In genomic region chr19:664913-665443, GRCh38 we compare ENCODE assay signal across 8 cellular contexts. TPM values are rescaled to one million over a fixed set of nuclear protein-coding genes. Genes with fewer than 3 reads are reported as not detected.
DNase-seq lines count a peak whose midpoint lies in the region; ATAC-seq and TF ChIP-seq lines count a peak whose summit lies in the region.

No MANE protein-coding gene starts in this region.

- H3K4me3 Mint-ChIP-seq in activated naive CD8-positive, alpha-beta T cell treated with anti-CD3 and anti-CD28 coated beads, Interleukin-2, amount 50 U/mL, for 24 hours, result no peak overlapping the region

- H3K4me1 ChIP-seq in vagina, result peaks cover 42% of the 10 kb centered on the region

- peaks cover 29% of the 10 kb centered on the region for H3K4me1 Mint-ChIP-seq in activated naive CD8-positive, alpha-beta T cell treated with anti-CD3 and anti-CD28 coated beads, Interleukin-2, amount 50 U/mL, for 24 hours

- peaks cover 19% of the 10 kb centered on the region for H3F3A ChIP-seq in SU-DHL-6 (ENCODE audit: insufficient read depth)

- no peaks in the 10 kb centered on the region for H3K9me2 ChIP-seq in SU-DHL-6 (replicated peaks; ENCODE audit: insufficient read depth, low read length)

- peaks cover 2% of the 10 kb centered on the region; the same call in 1 of the 2 replicates for H4K20me1 ChIP-seq in SU-DHL-6 (ENCODE audit: low read depth, low read length)

- peaks cover 29% of the 10 kb centered on the region for H3K79me2 ChIP-seq in SU-DHL-6 (ENCODE audit: insufficient read depth, low read length)

- H3K9me3 Mint-ChIP-seq in activated naive CD8-positive, alpha-beta T cell treated with anti-CD3 and anti-CD28 coated beads, Interleukin-2, amount 50 U/mL, for 24 hours, result no peaks in the 10 kb centered on the region

- TF ChIP-seq CTCF in SU-DHL-6 (IDR thresholded peaks at IDR 0.05; ENCODE audit: insufficient read depth, low read length, poor library complexity, severe bottlenecking), result peak; percentile 74
- TF ChIP-seq CTCF in vagina (IDR thresholded peaks at IDR 0.05), result peak; percentile 96

- H3K27ac ChIP-seq in SU-DHL-6 (ENCODE audit: low read depth, low read length) (no peak overlapping the region), vagina (no peak overlapping the region)

- peaks cover 5% of the 10 kb centered on the region for H3K36me3 Mint-ChIP-seq in activated naive CD8-positive, alpha-beta T cell treated with anti-CD3 and anti-CD28 coated beads, Interleukin-2, amount 50 U/mL, for 24 hours (ENCODE audit: low read depth)

- intact Hi-C loops in left cardiac atrium (cut with DNase I), result loop anchor here (1.0 to 5.0 kb wide), 2 partner anchors 67 to 69 kb away; no protein-coding TSS in a partner anchor
- intact Hi-C loops in vagina (cut with DNase I), result loop anchor here (5.0 kb wide), 1 partner anchor 67 kb away; no protein-coding TSS in a partner anchor

- H3K27ac Mint-ChIP-seq in activated naive CD8-positive, alpha-beta T cell treated with anti-CD3 and anti-CD28 coated beads, Interleukin-2, amount 50 U/mL, for 24 hours, result peak overlapping the region; percentile 52

- ATAC-seq in activated naive CD8-positive, alpha-beta T cell treated with anti-CD3 and anti-CD28 coated beads, Interleukin-2, amount 50 U/mL, for 24 hours, result no peak
- ATAC-seq in left cardiac atrium (peak; percentile 16 to 41), HG02981 (IDR thresholded peaks at IDR 0.05; ENCODE audit: unreplicated experiment) (no peak)

- peaks cover 6% of the 10 kb centered on the region for H3K27me3 Mint-ChIP-seq in activated naive CD8-positive, alpha-beta T cell treated with anti-CD3 and anti-CD28 coated beads, Interleukin-2, amount 50 U/mL, for 24 hours

- no peak overlapping the region for H3K9ac ChIP-seq in SU-DHL-6 (ENCODE audit: low read length)

- no peak overlapping the region for H3K4me3 ChIP-seq in SU-DHL-6 (ENCODE audit: insufficient read depth, low read length, poor library complexity, severe bottlenecking)
- H3K4me3 ChIP-seq in vagina, result peak overlapping the region in 1 of 2 donors; percentile 35

- H2AFZ ChIP-seq in SU-DHL-6 (ENCODE audit: low read depth, low read length, severe bottlenecking), result no peak overlapping the region

- in situ Hi-C loops in G401 (cut with HindIII; ENCODE audit: low sequenced_read_pairs), result no loop called here

- H3K4me2 ChIP-seq in SU-DHL-6 (ENCODE audit: low read depth, low read length, poor library complexity, severe bottlenecking), result no peak overlapping the region

- H3K36me3 ChIP-seq in SU-DHL-6 (ENCODE audit: low read length) (no peaks in the 10 kb centered on the region), vagina (no peaks in the 10 kb centered on the region)

- no peaks in the 10 kb centered on the region for H3K9me3 ChIP-seq in SU-DHL-6 (ENCODE audit: insufficient read depth, low read length)
- no peaks in the 10 kb centered on the region for H3K9me3 ChIP-seq in vagina

- TF ChIP-seq POLR2A in vagina (IDR thresholded peaks at IDR 0.05), result no peak

- H3K27me3 ChIP-seq in SU-DHL-6 (ENCODE audit: low read length) (no peaks in the 10 kb centered on the region), vagina (no peaks in the 10 kb centered on the region)

- DNase-seq in G401 (ENCODE audit: low spot score) (peak; percentile 80), NCI-H128 (lab: John Stamatoyannopoulos, UW; ENCODE audit: unreplicated experiment) (peak; percentile 71), left cardiac atrium (peak; percentile 86), pulmonary artery endothelial cell (ENCODE audit: low read depth, low spot score) (peak; percentile 20), vagina (ENCODE audit: extremely low spot score in 2 of 2) (no peak)
- DNase-seq in activated naive CD8-positive, alpha-beta T cell treated with anti-CD3 and anti-CD28 coated beads, Interleukin-2, amount 50 U/mL, for 24 hours, result peak; percentile 87

RNA-seq across cellular contexts. Expression of gene RNF126, which starts 2.0 kb away (rescaled TPM):
- total RNA-seq in G401 (2014; rRNA removed; shearing (Covaris generic)), result 44.5 and 48.7 TPM in 2 replicates
- total RNA-seq in left cardiac atrium (10 to 100 TPM; 19.2 to 35.9 TPM), pulmonary artery endothelial cell (34.3 and 38.1 TPM in 2 replicates), vagina (68.0 TPM)

RNA-seq across cellular contexts. Expression of gene FSTL3, which starts 11.2 kb away (rescaled TPM):
- total RNA-seq in G401 (2014; rRNA removed; shearing (Covaris generic)), result 15.0 and 26.0 TPM in 2 replicates
- total RNA-seq in left cardiac atrium (100 to 1,000 TPM in 1 of 2 donors, 10 to 100 TPM in 1; 33.5 to 118 TPM), pulmonary artery endothelial cell (18.5 and 32.6 TPM in 2 replicates), vagina (129 TPM)

RNA-seq across cellular contexts. Expression of gene FGF22, which starts 25.3 kb away (rescaled TPM):
- not detected in 2 replicates for total RNA-seq in G401 (2014; rRNA removed; shearing (Covaris generic))
- total RNA-seq in left cardiac atrium (under 1 TPM in 1 of 2 donors, not detected in 1; 0.44 TPM), pulmonary artery endothelial cell (0.07 TPM in 1 of 2 replicates, not detected in the other), vagina (not detected)

RNA-seq across cellular contexts. Expression of gene PRSS57, which starts 30.3 kb away (rescaled TPM):
- not detected in 2 replicates for total RNA-seq in G401 (2014; rRNA removed; shearing (Covaris generic))
- total RNA-seq in left cardiac atrium (not detected), pulmonary artery endothelial cell (0.07 TPM in 1 of 2 replicates, not detected in the other), vagina (not detected)

RNA-seq across cellular contexts. Expression of gene POLRMT, which starts 31.6 kb away (rescaled TPM):
- 62.0 and 62.8 TPM in 2 replicates for total RNA-seq in G401 (2014; rRNA removed; shearing (Covaris generic))
- total RNA-seq in left cardiac atrium, result 10 to 100 TPM; 33.7 to 43.6 TPM
- 28.1 and 32.7 TPM in 2 replicates for total RNA-seq in pulmonary artery endothelial cell
- 33.9 TPM for total RNA-seq in vagina

Comparison
In these comparisons a context has a peak if more than half of its experiments do, and no peak if none do; other contexts are left out.
1. DNase-seq: peak in G401 (single experiment), NCI-H128 (single experiment), activated naive CD8-positive, alpha-beta T cell treated with anti-CD3 and anti-CD28 coated beads, Interleukin-2, amount 50 U/mL, for 24 hours (single experiment), left cardiac atrium (single experiment) and pulmonary artery endothelial cell (single experiment); none in vagina (0 of 2).
2. ATAC-seq: peak in left cardiac atrium (2 of 2); none in activated naive CD8-positive, alpha-beta T cell treated with anti-CD3 and anti-CD28 coated beads, Interleukin-2, amount 50 U/mL, for 24 hours (single experiment) and HG02981 (single experiment).